In the genomic region with DNA sequence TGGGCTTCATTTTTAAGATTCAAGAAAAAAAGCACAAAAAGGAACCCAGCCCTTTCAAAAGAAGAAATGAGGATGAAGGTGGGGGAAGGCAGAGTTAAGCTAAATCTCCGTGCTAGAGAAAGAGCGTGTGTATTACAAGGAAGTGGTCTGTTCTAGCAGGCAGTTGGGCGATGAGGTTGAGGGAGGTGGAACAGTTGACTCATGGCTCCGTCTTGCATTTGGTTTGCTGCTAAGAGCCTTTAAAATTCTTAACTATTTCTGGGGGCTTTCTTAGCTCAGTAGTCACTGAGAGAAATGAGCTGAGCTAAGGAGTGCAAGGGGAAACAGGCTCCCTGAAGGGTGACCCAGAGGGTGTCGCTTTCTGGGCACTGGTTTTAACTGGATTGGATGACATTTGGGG, we compare ENCODE assay signal across 9 cellular contexts.
DNase-seq lines count a peak whose midpoint lies in the region; ATAC-seq, FAIRE-seq and TF ChIP-seq lines count a peak whose summit lies in the region.
"Had no signal": no experiment of that assay in that cellular context is flagged by ENCODE, and none has a peak within 500 bp of the region (broad histone marks: within the 10 kb centered on the region; RNA-seq: fewer than 3 reads in every experiment).

No MANE protein-coding gene starts in this region.

- no peak overlapping the region for H3K56ac ChIP-seq in mesendoderm (ENCODE audit: low read length)

- peak; percentile 84 for ATAC-seq in activated T-helper 17 cell treated with anti-CD3 and anti-CD28 coated beads, Interleukin-2, amount 50 U/mL, for 72 hours (replicated peaks)
- ATAC-seq in stimulated activated naive CD8-positive, alpha-beta T cell treated with anti-CD3 and anti-CD28 coated beads, Interleukin-15, amount 100 ng/mL, for 72 hours = peak; percentile 98
- ATAC-seq in GM23338 = no peak

- H3K36me3 ChIP-seq in mesendoderm (ENCODE audit: control insufficient read depth, insufficient read depth, low read length) (no peaks in the 10 kb centered on the region), GM23338 (ENCODE audit: insufficient read depth) (no peaks in the 10 kb centered on the region)

- no peak overlapping the region for H3K4me2 ChIP-seq in mesendoderm (ENCODE audit: low read length)
- no peak overlapping the region for H3K4me2 ChIP-seq in GM23338

- H3K18ac ChIP-seq in mesendoderm (ENCODE audit: low read length) = no peak overlapping the region

- H4K20me1 ChIP-seq in GM23338 (replicated peaks; ENCODE audit: insufficient read depth) = no peaks in the 10 kb centered on the region

- H3K27ac Mint-ChIP-seq in activated T-helper 17 cell treated with anti-CD3 and anti-CD28 coated beads, Interleukin-2, amount 50 U/mL, for 72 hours = peak overlapping the region; percentile 69
- peak overlapping the region; percentile 81 to 93 for H3K27ac Mint-ChIP-seq in stimulated activated naive CD8-positive, alpha-beta T cell treated with anti-CD3 and anti-CD28 coated beads, Interleukin-15, amount 100 ng/mL, for 72 hours
- no peak overlapping the region for H3K27ac Mint-ChIP-seq in GM23338

- DNase-seq in GM12891 (ENCODE audit: insufficient read length, low spot score) = peak; percentile 41
- DNase-seq in HCEC 1CT = peak; percentile 93
- peak; percentile 99 for DNase-seq in NB4 (ENCODE audit: low read depth)
- DNase-seq in mesendoderm = peak; percentile 34
- DNase-seq in stimulated activated naive CD8-positive, alpha-beta T cell treated with anti-CD3 and anti-CD28 coated beads, Interleukin-15, amount 100 ng/mL, for 72 hours = peak; percentile 70 to 83
- no peak for DNase-seq in GM23338 (ENCODE audit: low spot score)
- no peak for DNase-seq in NCI-H1436 treated with DMSO at 0.1 percent for 48 hours (lab: John Stamatoyannopoulos, UW)

- peak; percentile 96 for FAIRE-seq in GM12891 (lab: Jason Lieb, UNC)

- H3K27ac ChIP-seq in mesendoderm (ENCODE audit: low read depth, low read length) (no peak overlapping the region), GM23338 (ENCODE audit: low read depth) (no peak overlapping the region)
- H3K27ac ChIP-seq: SK-N-MC had no signal

- H3K79me2 ChIP-seq in mesendoderm (ENCODE audit: control insufficient read depth, insufficient read depth, low read length) (no peaks in the 10 kb centered on the region), GM23338 (replicated peaks; ENCODE audit: insufficient read depth) (no peaks in the 10 kb centered on the region)

- H2BK5ac ChIP-seq in mesendoderm (ENCODE audit: low read length) = no peak overlapping the region

- no peak overlapping the region for H4K5ac ChIP-seq in mesendoderm (ENCODE audit: low read length)

- no peak overlapping the region for H2AK5ac ChIP-seq in mesendoderm (ENCODE audit: low read length)

- no peaks in the 10 kb centered on the region; the same call in 1 of the 2 replicates for H3F3A ChIP-seq in GM23338 (replicated peaks; ENCODE audit: low read depth)

- no peak overlapping the region for H3K9ac ChIP-seq in mesendoderm (ENCODE audit: low read length)

- H3K4me1 ChIP-seq in mesendoderm (ENCODE audit: control insufficient read depth, low read depth, low read length) (no peaks in the 10 kb centered on the region), GM23338 (ENCODE audit: insufficient read depth) (peaks cover 7% of the 10 kb centered on the region)

- H3K27me3 ChIP-seq in mesendoderm (ENCODE audit: insufficient read depth, low read length, poor library complexity) (no peaks in the 10 kb centered on the region), GM23338 (ENCODE audit: insufficient read depth) (peaks cover 5% of the 10 kb centered on the region; the same call in 1 of the 2 replicates)

- no CpG with 5 or more reads among the region's 5 CpGs for WGBS in mesendoderm (ENCODE audit: extremely low coverage, insufficient coverage, low lambda C conversion rate)

- H3K27me3 Mint-ChIP-seq in activated T-helper 17 cell treated with anti-CD3 and anti-CD28 coated beads, Interleukin-2, amount 50 U/mL, for 72 hours = peaks cover 16% of the 10 kb centered on the region
- peaks cover 45% of the 10 kb centered on the region for H3K27me3 Mint-ChIP-seq in stimulated activated naive CD8-positive, alpha-beta T cell treated with anti-CD3 and anti-CD28 coated beads, Interleukin-15, amount 100 ng/mL, for 72 hours
- H3K27me3 Mint-ChIP-seq in GM23338 (ENCODE audit: insufficient read depth, low read depth, poor library complexity) = peaks cover 7% of the 10 kb centered on the region

- no peak overlapping the region for H2AFZ ChIP-seq in GM23338

- H3K9me2 ChIP-seq in GM23338 (ENCODE audit: insufficient read depth) = no peaks in the 10 kb centered on the region

- H4K8ac ChIP-seq in mesendoderm (ENCODE audit: low read depth, low read length) = no peak overlapping the region

- TF ChIP-seq CTCF in NB4 (IDR thresholded peaks at IDR 0.05; ENCODE audit: low read depth, low read length) (no peak), GM23338 (conservative IDR thresholded peaks at IDR 0.05; ENCODE audit: low read depth in 2 of 2) (no peak)

- peak overlapping the region; percentile 18 for H3K4me3 Mint-ChIP-seq in activated T-helper 17 cell treated with anti-CD3 and anti-CD28 coated beads, Interleukin-2, amount 50 U/mL, for 72 hours
- H3K4me3 Mint-ChIP-seq in stimulated activated naive CD8-positive, alpha-beta T cell treated with anti-CD3 and anti-CD28 coated beads, Interleukin-15, amount 100 ng/mL, for 72 hours = peak overlapping the region; percentile 1 to 53
- no peak overlapping the region for H3K4me3 Mint-ChIP-seq in GM23338

- H3K4me3 ChIP-seq in NB4 (ENCODE audit: low read depth, low read length) = peak overlapping the region; percentile 16
- H3K4me3 ChIP-seq in mesendoderm (ENCODE audit: low read length) = no peak overlapping the region
- H3K4me3 ChIP-seq in GM23338 = no peak overlapping the region
- H3K4me3 ChIP-seq: SK-N-MC had no signal

- H3K23ac ChIP-seq in mesendoderm (ENCODE audit: low read length) = no peak overlapping the region

- no peak overlapping the region for H2BK15ac ChIP-seq in mesendoderm (replicated peaks; ENCODE audit: low read depth)

- no peaks in the 10 kb centered on the region for H3K79me1 ChIP-seq in mesendoderm (ENCODE audit: low read length)

- H3K4me1 Mint-ChIP-seq in activated T-helper 17 cell treated with anti-CD3 and anti-CD28 coated beads, Interleukin-2, amount 50 U/mL, for 72 hours = peaks cover 6% of the 10 kb centered on the region
- peaks cover 45% of the 10 kb centered on the region for H3K4me1 Mint-ChIP-seq in stimulated activated naive CD8-positive, alpha-beta T cell treated with anti-CD3 and anti-CD28 coated beads, Interleukin-15, amount 100 ng/mL, for 72 hours
- H3K4me1 Mint-ChIP-seq in GM23338 = peaks cover 18% of the 10 kb centered on the region; the same call in 2 of the 3 replicates

- no peak overlapping the region for H3K4ac ChIP-seq in mesendoderm (ENCODE audit: low read depth, low read length)

- no peaks in the 10 kb centered on the region for H3K9me3 Mint-ChIP-seq in activated T-helper 17 cell treated with anti-CD3 and anti-CD28 coated beads, Interleukin-2, amount 50 U/mL, for 72 hours
- H3K9me3 Mint-ChIP-seq in stimulated activated naive CD8-positive, alpha-beta T cell treated with anti-CD3 and anti-CD28 coated beads, Interleukin-15, amount 100 ng/mL, for 72 hours = no peaks in the 10 kb centered on the region
- no peaks in the 10 kb centered on the region for H3K9me3 Mint-ChIP-seq in GM23338

- no peaks in the 10 kb centered on the region for H3K36me3 Mint-ChIP-seq in activated T-helper 17 cell treated with anti-CD3 and anti-CD28 coated beads, Interleukin-2, amount 50 U/mL, for 72 hours (ENCODE audit: low read depth)
- no peaks in the 10 kb centered on the region for H3K36me3 Mint-ChIP-seq in GM23338 (ENCODE audit: low read depth)

- TF ChIP-seq POLR2A in GM12891 (IDR thresholded peaks at IDR 0.05; ENCODE audit: low read depth, low read length) = no peak
- TF ChIP-seq POLR2A in NB4 (IDR thresholded peaks at IDR 0.05; ENCODE audit: extremely low read depth, insufficient read length) = peak; percentile 53

- no peak overlapping the region for H2BK120ac ChIP-seq in mesendoderm (ENCODE audit: low read depth, low read length)

TF ChIP-seq in GM12891, 5 proteins besides CTCF, POLR2A, EP300 and RAD21:
- TF ChIP-seq POU2F2 (IDR thresholded peaks at IDR 0.05; ENCODE audit: low read depth, low read length) (peak; percentile 70; the same call in 1 of the 2 replicates), SPI1 (IDR thresholded peaks at IDR 0.05; ENCODE audit: low read depth, low read length) (peak; percentile 89), TAF1 (IDR thresholded peaks at IDR 0.05; ENCODE audit: low read depth, low read length) (no peak), POLR2AphosphoS5 (IDR thresholded peaks at IDR 0.05; ENCODE audit: low read depth, low read length) (no peak)
TF ChIP-seq in GM12891: peak in this region for 2.

TF ChIP-seq in GM23338, 12 proteins besides CTCF, POLR2A, EP300 and RAD21 (continues in another document):
- TF ChIP-seq NANOG (IDR thresholded peaks at IDR 0.05; ENCODE audit: borderline replicate concordance) (no peak), CREB1 (CRISPR knock-in tag; IDR thresholded peaks at IDR 0.05; ENCODE audit: low read depth) (no peak), STAT1 (IDR thresholded peaks at IDR 0.05; ENCODE audit: unreplicated experiment) (no peak), ZNF331 (CRISPR knock-in tag; IDR thresholded peaks at IDR 0.05; ENCODE audit: low read depth) (no peak), POLR2AphosphoS5 (IDR thresholded peaks at IDR 0.05; ENCODE audit: low read depth) (no peak)
- TF ChIP-seq, protein P1, sequence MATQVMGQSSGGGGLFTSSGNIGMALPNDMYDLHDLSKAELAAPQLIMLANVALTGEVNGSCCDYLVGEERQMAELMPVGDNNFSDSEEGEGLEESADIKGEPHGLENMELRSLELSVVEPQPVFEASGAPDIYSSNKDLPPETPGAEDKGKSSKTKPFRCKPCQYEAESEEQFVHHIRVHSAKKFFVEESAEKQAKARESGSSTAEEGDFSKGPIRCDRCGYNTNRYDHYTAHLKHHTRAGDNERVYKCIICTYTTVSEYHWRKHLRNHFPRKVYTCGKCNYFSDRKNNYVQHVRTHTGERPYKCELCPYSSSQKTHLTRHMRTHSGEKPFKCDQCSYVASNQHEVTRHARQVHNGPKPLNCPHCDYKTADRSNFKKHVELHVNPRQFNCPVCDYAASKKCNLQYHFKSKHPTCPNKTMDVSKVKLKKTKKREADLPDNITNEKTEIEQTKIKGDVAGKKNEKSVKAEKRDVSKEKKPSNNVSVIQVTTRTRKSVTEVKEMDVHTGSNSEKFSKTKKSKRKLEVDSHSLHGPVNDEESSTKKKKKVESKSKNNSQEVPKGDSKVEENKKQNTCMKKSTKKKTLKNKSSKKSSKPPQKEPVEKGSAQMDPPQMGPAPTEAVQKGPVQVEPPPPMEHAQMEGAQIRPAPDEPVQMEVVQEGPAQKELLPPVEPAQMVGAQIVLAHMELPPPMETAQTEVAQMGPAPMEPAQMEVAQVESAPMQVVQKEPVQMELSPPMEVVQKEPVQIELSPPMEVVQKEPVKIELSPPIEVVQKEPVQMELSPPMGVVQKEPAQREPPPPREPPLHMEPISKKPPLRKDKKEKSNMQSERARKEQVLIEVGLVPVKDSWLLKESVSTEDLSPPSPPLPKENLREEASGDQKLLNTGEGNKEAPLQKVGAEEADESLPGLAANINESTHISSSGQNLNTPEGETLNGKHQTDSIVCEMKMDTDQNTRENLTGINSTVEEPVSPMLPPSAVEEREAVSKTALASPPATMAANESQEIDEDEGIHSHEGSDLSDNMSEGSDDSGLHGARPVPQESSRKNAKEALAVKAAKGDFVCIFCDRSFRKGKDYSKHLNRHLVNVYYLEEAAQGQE (IDR thresholded peaks at IDR 0.05; ENCODE audit: unreplicated experiment) = no peak

Comparison
In these comparisons a context has a peak if more than half of its experiments do, and no peak if none do; other contexts are left out.
1. DNase-seq: peak in GM12891 (single experiment), HCEC 1CT (single experiment), NB4 (single experiment), mesendoderm (single experiment) and stimulated activated naive CD8-positive, alpha-beta T cell treated with anti-CD3 and anti-CD28 coated beads, Interleukin-15, amount 100 ng/mL, for 72 hours (2 of 2); none in GM23338 (single experiment) and NCI-H1436 treated with DMSO at 0.1 percent for 48 hours (single experiment).